In genomic region chr17:76566988-76567431, GRCh38 we compare ENCODE assay signal across 13 cellular contexts. TPM values are rescaled to one million over a fixed set of nuclear protein-coding genes. Genes with fewer than 3 reads are reported as not detected.
DNase-seq lines count a peak whose midpoint lies in the region; ATAC-seq, FAIRE-seq and TF ChIP-seq lines count a peak whose summit lies in the region.
"Had no signal": no experiment of that assay in that cellular context is flagged by ENCODE, and none has a peak within 500 bp of the region (broad histone marks: within the 10 kb centered on the region; RNA-seq: fewer than 3 reads in every experiment).

No MANE protein-coding gene starts in this region.

- POLR2A ChIA-PET in CD4-positive, alpha-beta T cell (lab: Charles Lee) = interaction anchor here (0.8 to 1.1 kb wide), 2 partner anchors 9 to 11 kb away, joined by 3 to 4 read pairs; no protein-coding TSS in a partner anchor
- POLR2A ChIA-PET in WTC11 (lab: Charles Lee) = interaction anchor here (0.7 to 1.2 kb wide), 3 partner anchors 16 to 57 kb away, joined by 3 to 6 read pairs (median 3); partner anchors contain the start of gene ST6GALNAC2

- ATAC-seq in CD4-positive, alpha-beta T cell (ENCODE audit: poor library complexity) = no peak
- ATAC-seq in WTC11 (peak; percentile 6), HG02970 (IDR thresholded peaks at IDR 0.05; ENCODE audit: low FRiP score, unreplicated experiment) (no peak)
- ATAC-seq: foreskin keratinocyte had no signal

- no peaks in the 10 kb centered on the region for H3K27me3 ChIP-seq in CD4-positive, alpha-beta T cell (ENCODE audit: control insufficient read depth, insufficient read depth, low read length)
- H3K27me3 ChIP-seq in neutrophil = no peaks in the 10 kb centered on the region
- H3K27me3 ChIP-seq: foreskin keratinocyte had no signal

- H3K27ac ChIP-seq in CD4-positive, alpha-beta T cell (ENCODE audit: low read depth, low read length) = no peak overlapping the region
- peak overlapping the region; percentile 96 for H3K27ac ChIP-seq in neutrophil
- H3K27ac ChIP-seq in coronary artery = no peak overlapping the region

- H3K4me1 Mint-ChIP-seq in CD4-positive, alpha-beta T cell (ENCODE audit: low read depth) = peaks cover 38% of the 10 kb centered on the region
- peaks cover 39% of the 10 kb centered on the region for H3K4me1 Mint-ChIP-seq in WTC11

- peaks cover 48 to 54% of the 10 kb centered on the region in 2 experiments for H3K4me1 ChIP-seq in neutrophil (ENCODE audit: control insufficient read depth in 1 of 2, insufficient read depth in 1 of 2, low read depth in 1 of 2, low read length in 1 of 2)

- CTCF ChIA-PET in CD4-positive, alpha-beta T cell (lab: Charles Lee) = no interaction called here
- CTCF ChIA-PET in WTC11 (lab: Charles Lee) = interaction anchor here (0.5 to 4.8 kb wide), 18 partner anchors 8 to 728 kb away, joined by 3 to 45 read pairs (median 5); no protein-coding TSS in a partner anchor

- H3K9me3 Mint-ChIP-seq in CD4-positive, alpha-beta T cell = no peaks in the 10 kb centered on the region
- H3K9me3 Mint-ChIP-seq in WTC11 = no peaks in the 10 kb centered on the region
- H3K9me3 Mint-ChIP-seq: activated T-helper 2 cell treated with anti-CD3 and anti-CD28 coated beads, Interferon-gamma antibody, Interleukin-2, Interleukin-4, amounts not matched to agents 10 μg/mL and 5 μg/mL and 100 μg/mL, durations not matched to agents 14 hours and 24 hours and 36 hours had no signal

- H3K36me3 ChIP-seq in neutrophil = peaks cover 61% of the 10 kb centered on the region

- peaks cover 4% of the 10 kb centered on the region for H3K27me3 Mint-ChIP-seq in CD4-positive, alpha-beta T cell
- H3K27me3 Mint-ChIP-seq in WTC11 (ENCODE audit: low read depth) = no peaks in the 10 kb centered on the region

- DNase-seq in CD4-positive, alpha-beta T cell = no peak
- no peak for DNase-seq in GM12892 (ENCODE audit: insufficient read length)
- no peak for DNase-seq in WTC11 (ENCODE audit: low spot score)
- no peak for DNase-seq in C1 segment of cervical spinal cord (lab: John Stamatoyannopoulos, UW)
- DNase-seq in coronary artery (ENCODE audit: low spot score) = no peak
- DNase-seq: effector CD8-positive, alpha-beta T cell; NCI-H2107; stimulated activated CD4-positive, alpha-beta T cell treated with anti-CD3 and anti-CD28 coated beads, Interleukin-2, amount 100 ng/mL, for 24 hours had no signal

- H3K9me3 ChIP-seq in CD4-positive, alpha-beta T cell (ENCODE audit: control insufficient read depth, low read length) = no peaks in the 10 kb centered on the region
- H3K9me3 ChIP-seq in neutrophil = no peaks in the 10 kb centered on the region

- no peak for TF ChIP-seq CTCF in CD4-positive, alpha-beta T cell (IDR thresholded peaks at IDR 0.05)
- no peak for TF ChIP-seq CTCF in WTC11 (IDR thresholded peaks at IDR 0.05)
- TF ChIP-seq CTCF in neutrophil (IDR thresholded peaks at IDR 0.05) = no peak
- TF ChIP-seq CTCF in coronary artery (IDR thresholded peaks at IDR 0.05) = no peak

- intact Hi-C loops in CD4-positive, alpha-beta T cell (cut with DNase I, micrococcal nuclease) = no loop called here

- H3K27ac Mint-ChIP-seq in CD4-positive, alpha-beta T cell = peak overlapping the region; percentile 49
- peak overlapping the region; percentile 80 for H3K27ac Mint-ChIP-seq in WTC11
- H3K27ac Mint-ChIP-seq: activated T-helper 2 cell treated with anti-CD3 and anti-CD28 coated beads, Interferon-gamma antibody, Interleukin-2, Interleukin-4, amounts not matched to agents 10 μg/mL and 5 μg/mL and 100 μg/mL, durations not matched to agents 14 hours and 24 hours and 36 hours had no signal

- FAIRE-seq in GM12892 (lab: Jason Lieb, UNC) = no peak
- FAIRE-seq: astrocyte had no signal

- TF ChIP-seq POLR2A in GM12892 (IDR thresholded peaks at IDR 0.05; ENCODE audit: low read depth, low read length) = peak; percentile 24

- peaks cover 43% of the 10 kb centered on the region for H3K36me3 Mint-ChIP-seq in CD4-positive, alpha-beta T cell (ENCODE audit: low read depth)
- H3K36me3 Mint-ChIP-seq in WTC11 = peaks cover 37% of the 10 kb centered on the region

- H3K4me3 ChIP-seq in neutrophil (ENCODE audit: low read depth in 1 of 2, low read length in 1 of 2) (peak overlapping the region; percentile 36 to 41), coronary artery (no peak overlapping the region)

- H3K4me3 Mint-ChIP-seq in CD4-positive, alpha-beta T cell = no peak overlapping the region
- H3K4me3 Mint-ChIP-seq in WTC11 = no peak overlapping the region

TF ChIP-seq in WTC11, 78 proteins besides CTCF, POLR2A, EP300 and RAD21:
- TF ChIP-seq, protein P1, sequence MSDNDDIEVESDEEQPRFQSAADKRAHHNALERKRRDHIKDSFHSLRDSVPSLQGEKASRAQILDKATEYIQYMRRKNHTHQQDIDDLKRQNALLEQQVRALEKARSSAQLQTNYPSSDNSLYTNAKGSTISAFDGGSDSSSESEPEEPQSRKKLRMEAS (CRISPR knock-in tag; IDR thresholded peaks at IDR 0.05) = no peak
- TF ChIP-seq OVOL2 (CRISPR knock-in tag; IDR thresholded peaks at IDR 0.05; ENCODE audit: borderline replicate concordance) (no peak), ZNF396 (CRISPR knock-in tag; IDR thresholded peaks at IDR 0.05; ENCODE audit: borderline replicate concordance) (no peak), ZNF532 (CRISPR knock-in tag; IDR thresholded peaks at IDR 0.05; ENCODE audit: borderline replicate concordance) (no peak)
- TF ChIP-seq, protein P2, sequence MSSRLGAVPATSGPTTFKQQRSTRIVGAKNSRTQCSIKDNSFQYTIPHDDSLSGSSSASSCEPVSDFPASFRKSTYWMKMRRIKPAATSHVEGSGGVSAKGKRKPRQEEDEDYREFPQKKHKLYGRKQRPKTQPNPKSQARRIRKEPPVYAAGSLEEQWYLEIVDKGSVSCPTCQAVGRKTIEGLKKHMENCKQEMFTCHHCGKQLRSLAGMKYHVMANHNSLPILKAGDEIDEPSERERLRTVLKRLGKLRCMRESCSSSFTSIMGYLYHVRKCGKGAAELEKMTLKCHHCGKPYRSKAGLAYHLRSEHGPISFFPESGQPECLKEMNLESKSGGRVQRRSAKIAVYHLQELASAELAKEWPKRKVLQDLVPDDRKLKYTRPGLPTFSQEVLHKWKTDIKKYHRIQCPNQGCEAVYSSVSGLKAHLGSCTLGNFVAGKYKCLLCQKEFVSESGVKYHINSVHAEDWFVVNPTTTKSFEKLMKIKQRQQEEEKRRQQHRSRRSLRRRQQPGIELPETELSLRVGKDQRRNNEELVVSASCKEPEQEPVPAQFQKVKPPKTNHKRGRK (CRISPR knock-in tag; IDR thresholded peaks at IDR 0.05; ENCODE audit: borderline replicate concordance) = no peak
TF ChIP-seq in WTC11: peak in this region for 0.

RNA-seq across cellular contexts. Expression of gene ST6GALNAC2, which starts 18.6 kb away (rescaled TPM):
- total RNA-seq in CD4-positive, alpha-beta T cell = 1 to 10 TPM in 1 of 2 experiments, under 1 TPM in 1; 0.49 to 1.2 TPM
- polyA plus RNA-seq in GM12892 (2012; ENCODE audit: missing spikeins) = not detected
- total RNA-seq in WTC11 (2021) = 0.30 TPM in 1 of 3 replicates, not detected in the others

RNA-seq across cellular contexts. Expression of gene PRCD, which starts 27.2 kb away (rescaled TPM):
- total RNA-seq in CD4-positive, alpha-beta T cell = not detected
- polyA plus RNA-seq in GM12892 (2012; ENCODE audit: missing spikeins) = not detected
- total RNA-seq in WTC11 (2021) = 2.7 to 4.5 TPM (median 4.0 TPM) in 3 replicates
- total RNA-seq: activated T-helper 2 cell treated with anti-CD3 and anti-CD28 coated beads, Interferon-gamma antibody, Interleukin-2, Interleukin-4, amounts not matched to agents 10 μg/mL and 5 μg/mL and 100 μg/mL, durations not matched to agents 14 hours and 24 hours and 36 hours had no signal

RNA-seq across cellular contexts. Expression of gene CYGB, which starts 29.5 kb away (rescaled TPM):
- total RNA-seq in CD4-positive, alpha-beta T cell = not detected
- polyA plus RNA-seq in GM12892 (2012; ENCODE audit: missing spikeins) = not detected
- 3.6 to 5.3 TPM (median 5.1 TPM) in 3 replicates for total RNA-seq in WTC11 (2021)
- total RNA-seq: activated T-helper 2 cell treated with anti-CD3 and anti-CD28 coated beads, Interferon-gamma antibody, Interleukin-2, Interleukin-4, amounts not matched to agents 10 μg/mL and 5 μg/mL and 100 μg/mL, durations not matched to agents 14 hours and 24 hours and 36 hours had no signal
